In genomic region chr1:204406621-204407020, GRCh38 we compare ENCODE assay signal across 9 cellular contexts. TPM values are rescaled to one million over a fixed set of nuclear protein-coding genes. Genes with fewer than 3 reads are reported as not detected.
A peak's percentile ranks its signal among the peaks of the same experiment; 100 is the strongest.
DNase-seq lines count a peak whose midpoint lies in the region; ATAC-seq and TF ChIP-seq lines count a peak whose summit lies in the region.
"Had no signal": no experiment of that assay in that cellular context is flagged by ENCODE, and none has a peak within 500 bp of the region (broad histone marks: within the 10 kb centered on the region; RNA-seq: fewer than 3 reads in every experiment).

No MANE protein-coding gene starts in this region.

- peak overlapping the region; percentile 97 for H3K4me3 ChIP-seq in GM06990 (replicated peaks; ENCODE audit: low read depth, low read length)
- H3K4me3 ChIP-seq in SU-DHL-6 (ENCODE audit: insufficient read depth, low read length, poor library complexity, severe bottlenecking) = peak overlapping the region; percentile 92
- H3K4me3 ChIP-seq in fibroblast of mammary gland (ENCODE audit: control insufficient read depth, low read depth, low read length) = peak overlapping the region; percentile 94
- H3K4me3 ChIP-seq in gastrocnemius medialis = peak overlapping the region; percentile 96 to 100 (median 98)
- H3K4me3 ChIP-seq: mucosa of descending colon had no signal

- ATAC-seq in gastrocnemius medialis = no peak
- ATAC-seq in HG02884 (IDR thresholded peaks at IDR 0.05; ENCODE audit: unreplicated experiment) = no peak
- ATAC-seq: mucosa of descending colon had no signal

- TF ChIP-seq POLR2A in gastrocnemius medialis (IDR thresholded peaks at IDR 0.05) = no peak

- peaks cover 75% of the 10 kb centered on the region for H4K20me1 ChIP-seq in SU-DHL-6 (ENCODE audit: low read depth, low read length)

- H3K9ac ChIP-seq in SU-DHL-6 (ENCODE audit: low read length) = peak overlapping the region; percentile 95; the same call in 1 of the 2 replicates

- H3K9me2 ChIP-seq in SU-DHL-6 (replicated peaks; ENCODE audit: insufficient read depth, low read length) = no peaks in the 10 kb centered on the region

- H3K4me2 ChIP-seq in SU-DHL-6 (ENCODE audit: low read depth, low read length, poor library complexity, severe bottlenecking) = peak overlapping the region; percentile 88

- no peak overlapping the region for H2AFZ ChIP-seq in SU-DHL-6 (ENCODE audit: low read depth, low read length, severe bottlenecking)

- H3K36me3 ChIP-seq in GM06990 (ENCODE audit: control insufficient read depth, insufficient read depth, low read length) = peaks cover 5% of the 10 kb centered on the region
- H3K36me3 ChIP-seq in SU-DHL-6 (ENCODE audit: low read length) = peaks cover 60% of the 10 kb centered on the region
- peaks cover 0 to 40% of the 10 kb centered on the region in 2 donors for H3K36me3 ChIP-seq in gastrocnemius medialis

- DNase-seq in GM06990 (ENCODE audit: extremely low read depth, insufficient read length) (no peak), fibroblast of mammary gland (ENCODE audit: low read depth) (no peak), gastrocnemius medialis (no peak), NCI-H1436 treated with DMSO at 0.1 percent for 48 hours (lab: John Stamatoyannopoulos, UW) (no peak), glomerular visceral epithelial cell (ENCODE audit: extremely low spot score) (no peak)
- no peak for DNase-seq in activated CD4-positive, CD25-positive, alpha-beta regulatory T cell (lab: John Stamatoyannopoulos, UW)

- H3F3A ChIP-seq in SU-DHL-6 (ENCODE audit: insufficient read depth) = peaks cover 17% of the 10 kb centered on the region; the same call in 1 of the 2 replicates

- TF ChIP-seq CTCF in GM06990 (IDR thresholded peaks at IDR 0.05; ENCODE audit: insufficient read depth, low read length, poor library complexity, severe bottlenecking) (no peak), SU-DHL-6 (IDR thresholded peaks at IDR 0.05; ENCODE audit: insufficient read depth, low read length, poor library complexity, severe bottlenecking) (no peak), fibroblast of mammary gland (conservative IDR thresholded peaks at IDR 0.05; ENCODE audit: control insufficient read depth, insufficient read depth, low read depth, low read length) (no peak), gastrocnemius medialis (IDR thresholded peaks at IDR 0.05 in 4 of 5, conservative IDR thresholded peaks at IDR 0.05 in 1 of 5) (no peak)

- no peaks in the 10 kb centered on the region for H3K27me3 ChIP-seq in GM06990 (replicated peaks; ENCODE audit: control insufficient read depth, insufficient read depth, low read length)
- no peaks in the 10 kb centered on the region for H3K27me3 ChIP-seq in SU-DHL-6 (ENCODE audit: low read length)
- H3K27me3 ChIP-seq in gastrocnemius medialis = no peaks in the 10 kb centered on the region

- peaks cover 88% of the 10 kb centered on the region for H3K79me2 ChIP-seq in SU-DHL-6 (ENCODE audit: insufficient read depth, low read length)

- H3K9me3 ChIP-seq in SU-DHL-6 (ENCODE audit: insufficient read depth, low read length) (no peaks in the 10 kb centered on the region), gastrocnemius medialis (no peaks in the 10 kb centered on the region)
- H3K9me3 ChIP-seq: mucosa of descending colon had no signal

- intact Hi-C loops in gastrocnemius medialis (cut with DNase I; ENCODE audit: low total_unique reads) = no loop called here

- H3K4me1 ChIP-seq in gastrocnemius medialis = peaks cover 29 to 32% of the 10 kb centered on the region in 2 donors

- H3K27ac ChIP-seq in SU-DHL-6 (ENCODE audit: low read depth, low read length) (no peak overlapping the region), gastrocnemius medialis (peak overlapping the region; percentile 99 to 100 (median 100))

- in situ Hi-C loops in gastrocnemius medialis (cut with MboI; ENCODE audit: low sequenced_read_pairs in 4 of 4) = no loop called here

RNA-seq across cellular contexts. Expression of gene PPP1R15B, which starts 5.0 kb away (rescaled TPM):
- total RNA-seq in gastrocnemius medialis = 10 to 100 TPM; 23.8 to 33.0 (median 25.9) TPM

RNA-seq across cellular contexts. Expression of gene PLEKHA6, which starts 46.9 kb away (rescaled TPM):
- 10 to 100 TPM in 2 of 4 donors, 1 to 10 TPM in 2; 4.3 to 13.2 (median 7.7) TPM for total RNA-seq in gastrocnemius medialis
